17 cellular contexts compared by ENCODE assay signal in the genomic region with DNA sequence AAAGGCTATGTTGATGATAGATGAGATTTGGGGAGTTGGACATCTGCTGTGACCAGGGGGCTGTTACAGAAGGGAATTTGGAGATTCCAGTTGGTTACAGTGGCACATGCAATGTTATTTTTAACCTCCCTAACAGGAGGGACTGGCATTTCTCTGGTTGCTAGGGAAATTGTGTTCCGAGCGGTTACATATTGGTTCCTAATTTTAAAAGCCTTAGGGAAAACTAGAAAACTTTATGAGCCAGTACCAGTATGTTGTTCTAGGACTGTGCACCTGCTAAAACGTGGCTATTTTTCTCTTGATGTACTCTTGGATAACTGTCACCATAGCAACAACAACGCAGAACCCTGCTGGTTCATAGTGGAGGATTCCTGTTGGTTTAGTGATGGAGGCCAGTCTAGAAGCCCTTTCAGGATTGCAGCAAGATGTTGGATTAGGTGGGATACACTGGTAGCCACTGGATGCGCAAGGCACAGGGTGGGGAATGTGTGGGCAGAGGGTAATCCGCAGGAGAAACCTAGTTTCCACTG.
DNase-seq lines count a peak whose midpoint lies in the region; ATAC-seq, FAIRE-seq and TF ChIP-seq lines count a peak whose summit lies in the region.
"Had no signal": no experiment of that assay in that cellular context is flagged by ENCODE, and none has a peak within 500 bp of the region (broad histone marks: within the 10 kb centered on the region; RNA-seq: fewer than 3 reads in every experiment).

No MANE protein-coding gene starts in this region.

- 77 to 79% methylated on average over 6 of the region's 6 CpGs for WGBS in pancreas, 2 donors

- H3K4me2 ChIP-seq in KMS-11 = peak overlapping the region; percentile 67; the same call in 1 of the 2 replicates

- peak overlapping the region; percentile 84 for H2AFZ ChIP-seq in KMS-11 (ENCODE audit: low read depth)

- no peaks in the 10 kb centered on the region for H3K9me3 ChIP-seq in pancreas

- peak in 2 of 4 donors; percentile 48 to 56 for ATAC-seq in pancreas
- no peak for ATAC-seq in HG03025 (IDR thresholded peaks at IDR 0.05; ENCODE audit: low FRiP score, unreplicated experiment)
- ATAC-seq: PC-3, T-cell had no signal

- H3K9ac ChIP-seq in KMS-11 = peak overlapping the region; percentile 83; the same call in 1 of the 2 replicates

- H3K79me2 ChIP-seq in KMS-11 (ENCODE audit: insufficient read depth, low read depth) = no peaks in the 10 kb centered on the region

- peak overlapping the region; percentile 98 for H3K27ac ChIP-seq in KMS-11
- peak overlapping the region; percentile 32 for H3K27ac ChIP-seq in angular gyrus (ENCODE audit: low read depth, low read length)
- H3K27ac ChIP-seq in pancreas = peak overlapping the region; percentile 72 to 91 (median 87)
- H3K27ac ChIP-seq: C4-2B, HL-60 had no signal

- DNase-seq in NCI-H1092 treated with DMSO at 0.1 percent for 48 hours (lab: John Stamatoyannopoulos, UW) = peak; percentile 20
- DNase-seq in NCI-H1092 (lab: John Stamatoyannopoulos, UW) = no peak
- no peak for DNase-seq in pancreas
- DNase-seq in NCI-H2029 treated with DMSO at 0.1 percent for 48 hours (lab: John Stamatoyannopoulos, UW) = no peak
- no peak for DNase-seq in occipital lobe (lab: John Stamatoyannopoulos, UW)
- DNase-seq: COR-L47, GOT3, NCI-H1436, NCI-H2171, T-cell had no signal

- H3K4me1 ChIP-seq in KMS-11 (ENCODE audit: low read depth, poor library complexity, severe bottlenecking) (peaks cover 21% of the 10 kb centered on the region), pancreas (peaks cover 24 to 26% (median 25%) of the 10 kb centered on the region in 3 donors)

- H3K36me3 ChIP-seq in KMS-11 (ENCODE audit: insufficient read depth) = no peaks in the 10 kb centered on the region
- no peaks in the 10 kb centered on the region for H3K36me3 ChIP-seq in pancreas

- intact Hi-C loops in pancreas (cut with DNase I) = no loop called here

- FAIRE-seq in pancreas (lab: Jason Lieb, UNC) = no peak
- FAIRE-seq: A204.1 had no signal

- H3K27me3 ChIP-seq in KMS-11 (ENCODE audit: insufficient read depth, low read depth) (no peaks in the 10 kb centered on the region), pancreas (no peaks in the 10 kb centered on the region)

- no peaks in the 10 kb centered on the region for H4K20me1 ChIP-seq in KMS-11 (ENCODE audit: insufficient read depth)

- H3K4me3 ChIP-seq in KMS-11 (IDR thresholded peaks at IDR 0.05; ENCODE audit: insufficient read depth, low read depth, low read length) = no peak overlapping the region
- no peak overlapping the region for H3K4me3 ChIP-seq in pancreas

- no peak for TF ChIP-seq CTCF in KMS-11 (conservative IDR thresholded peaks at IDR 0.05; ENCODE audit: low read depth, low read length)
- TF ChIP-seq CTCF in pancreas (IDR thresholded peaks at IDR 0.05) = no peak

Comparison
In these comparisons a context has a peak if more than half of its experiments do, and no peak if none do; other contexts are left out.
1. H3K27ac ChIP-seq: peak in every context shown above with its lines; median percentile 98 in KMS-11; 87 in pancreas; 32 in angular gyrus.